ENCODE assay signal across 11 cellular contexts in genomic region chr4:38328963-38329729, GRCh38.
A peak's percentile ranks its signal among the peaks of the same experiment; 100 is the strongest.
DNase-seq lines count a peak whose midpoint lies in the region; ATAC-seq and TF ChIP-seq lines count a peak whose summit lies in the region.
"Had no signal": no experiment of that assay in that cellular context is flagged by ENCODE, and none has a peak within 500 bp of the region (broad histone marks: within the 10 kb centered on the region; RNA-seq: fewer than 3 reads in every experiment).

No MANE protein-coding gene starts in this region.

- peak overlapping the region; percentile 11 for H3K27ac ChIP-seq in left ventricle myocardium inferior (replicated peaks)
- no peak overlapping the region for H3K27ac ChIP-seq in right cardiac atrium (ENCODE audit: low read length)
- H3K27ac ChIP-seq in upper lobe of right lung, result no peak overlapping the region
- H3K27ac ChIP-seq in testis, result no peak overlapping the region
- H3K27ac ChIP-seq: ascending aorta had no signal

- peaks cover 25% of the 10 kb centered on the region for H3K4me1 ChIP-seq in left ventricle myocardium inferior
- no peaks in the 10 kb centered on the region for H3K4me1 ChIP-seq in right cardiac atrium (ENCODE audit: control insufficient read depth, insufficient read depth, low read length)
- no peaks in the 10 kb centered on the region for H3K4me1 ChIP-seq in upper lobe of right lung
- no peaks in the 10 kb centered on the region for H3K4me1 ChIP-seq in testis
- H3K4me1 ChIP-seq: ascending aorta had no signal

- WGBS in right cardiac atrium, result 41% methylated on average over 8 of the region's 8 CpGs
- 78 to 79% methylated on average over 8 of the region's 8 CpGs for WGBS in testis, 2 donors

- intact Hi-C loops in left ventricle myocardium inferior (cut with micrococcal nuclease), result no loop called here
- intact Hi-C loops in right cardiac atrium (cut with DNase I), result no loop called here
- intact Hi-C loops in upper lobe of right lung (cut with DNase I), result no loop called here
- intact Hi-C loops in testis (cut with DNase I; ENCODE audit: low total_unique reads), result no loop called here

- no peak overlapping the region for H3K4me3 ChIP-seq in left ventricle myocardium inferior
- H3K4me3 ChIP-seq in right cardiac atrium (ENCODE audit: low read length), result no peak overlapping the region
- no peak overlapping the region for H3K4me3 ChIP-seq in fibroblast of the aortic adventitia (ENCODE audit: low read depth, low read length)
- H3K4me3 ChIP-seq in upper lobe of right lung, result no peak overlapping the region
- no peak overlapping the region for H3K4me3 ChIP-seq in testis
- H3K4me3 ChIP-seq: ascending aorta had no signal

- H3K36me3 ChIP-seq in left ventricle myocardium inferior (no peaks in the 10 kb centered on the region), upper lobe of right lung (no peaks in the 10 kb centered on the region), testis (ENCODE audit: low read depth, missing control alignments) (no peaks in the 10 kb centered on the region)
- H3K36me3 ChIP-seq: ascending aorta had no signal

- TF ChIP-seq POLR2A in testis (IDR thresholded peaks at IDR 0.05), result no peak

- DNase-seq in left ventricle myocardium inferior (no peak), right cardiac atrium (no peak), MV-4-11 (lab: John Stamatoyannopoulos, UW) (peak; percentile 5), fibroblast of the aortic adventitia (ENCODE audit: low read depth) (peak; percentile 4), upper lobe of right lung (no peak), testis (no peak), AG08396 (ENCODE audit: low spot score) (no peak), middle frontal gyrus (ENCODE audit: extremely low spot score, low spot score) (no peak)
- DNase-seq: MM.1S, NCI-H1694 treated with DMSO at 0.1 percent for 48 hours had no signal

- H3K9me3 ChIP-seq in left ventricle myocardium inferior (replicated peaks) (no peaks in the 10 kb centered on the region), right cardiac atrium (ENCODE audit: control insufficient read depth, low read length) (no peaks in the 10 kb centered on the region), upper lobe of right lung (no peaks in the 10 kb centered on the region), testis (no peaks in the 10 kb centered on the region)
- H3K9me3 ChIP-seq: ascending aorta had no signal

- TF ChIP-seq CTCF in left ventricle myocardium inferior (IDR thresholded peaks at IDR 0.05; ENCODE audit: borderline replicate concordance) (no peak), fibroblast of the aortic adventitia (IDR thresholded peaks at IDR 0.05; ENCODE audit: insufficient read depth, low read length) (no peak), upper lobe of right lung (IDR thresholded peaks at IDR 0.05) (no peak), testis (IDR thresholded peaks at IDR 0.05) (no peak)

- ATAC-seq in right cardiac atrium (no peak), upper lobe of right lung (peak; percentile 22)

- H3K27me3 ChIP-seq in left ventricle myocardium inferior (ENCODE audit: low read depth), result no peaks in the 10 kb centered on the region
- H3K27me3 ChIP-seq in right cardiac atrium (ENCODE audit: control insufficient read depth, insufficient read depth), result no peaks in the 10 kb centered on the region
- no peaks in the 10 kb centered on the region for H3K27me3 ChIP-seq in upper lobe of right lung
- no peaks in the 10 kb centered on the region for H3K27me3 ChIP-seq in testis
- H3K27me3 ChIP-seq: ascending aorta had no signal

Comparison
In these comparisons a context has a peak if more than half of its experiments do, and no peak if none do; other contexts are left out.
1. DNase-seq: peak in MV-4-11 (single experiment) and fibroblast of the aortic adventitia (single experiment); none in left ventricle myocardium inferior (single experiment), right cardiac atrium (0 of 3), upper lobe of right lung (single experiment), testis (single experiment), AG08396 (single experiment) and middle frontal gyrus (single experiment).